Comparison of ENCODE assay signal across 7 cellular contexts in genomic region chr7:23680417-23681405, GRCh38. TPM values are rescaled to one million over a fixed set of nuclear protein-coding genes. Genes with fewer than 3 reads are reported as not detected.
DNase-seq lines count a peak whose midpoint lies in the region; ATAC-seq, FAIRE-seq and TF ChIP-seq lines count a peak whose summit lies in the region.

No MANE protein-coding gene starts in this region.

- H3K4me3 Mint-ChIP-seq in activated T-helper 17 cell treated with anti-CD3 and anti-CD28 coated beads, Interleukin-2, amount 50 U/mL, for 72 hours, result peak overlapping the region; percentile 85
- peak overlapping the region; percentile 86 for H3K4me3 Mint-ChIP-seq in natural killer cell treated with Interleukin-12 subunit alpha and Interleukin-12 subunit beta and Interleukin-15 and Interleukin-18, amount 100 ng/mL, for 72 hours

- DNase-seq in GM18507 (ENCODE audit: extremely low spot score, insufficient read length, low read depth), result no peak
- DNase-seq in NCI-H345 treated with DMSO at 0.1 percent for 48 hours (lab: John Stamatoyannopoulos, UW; ENCODE audit: unreplicated experiment), result peak; percentile 58
- DNase-seq in fibroblast of villous mesenchyme (ENCODE audit: low read depth), result peak; percentile 17
- no peak for DNase-seq in natural killer cell treated with Interleukin-12 subunit alpha and Interleukin-12 subunit beta and Interleukin-15 and Interleukin-18, amount 100 ng/mL, for 72 hours (ENCODE audit: low spot score)
- peak in 44 of 49 donors; percentile 3 to 65 (median 36) for DNase-seq in substantia nigra (lab: John Stamatoyannopoulos, UW)

- no peaks in the 10 kb centered on the region for H3K4me1 Mint-ChIP-seq in activated T-helper 17 cell treated with anti-CD3 and anti-CD28 coated beads, Interleukin-2, amount 50 U/mL, for 72 hours
- H3K4me1 Mint-ChIP-seq in natural killer cell treated with Interleukin-12 subunit alpha and Interleukin-12 subunit beta and Interleukin-15 and Interleukin-18, amount 100 ng/mL, for 72 hours (ENCODE audit: low read depth in 2 of 2), result peaks cover 0 to 8% of the 10 kb centered on the region in 2 donors

- H3K27ac Mint-ChIP-seq in activated T-helper 17 cell treated with anti-CD3 and anti-CD28 coated beads, Interleukin-2, amount 50 U/mL, for 72 hours, result no peak overlapping the region
- H3K27ac Mint-ChIP-seq in natural killer cell treated with Interleukin-12 subunit alpha and Interleukin-12 subunit beta and Interleukin-15 and Interleukin-18, amount 100 ng/mL, for 72 hours, result peak overlapping the region; percentile 14 to 66

- peak overlapping the region; percentile 51 for H3K4me3 ChIP-seq in fibroblast of villous mesenchyme (ENCODE audit: low read depth, low read length)

- H3K36me3 Mint-ChIP-seq in activated T-helper 17 cell treated with anti-CD3 and anti-CD28 coated beads, Interleukin-2, amount 50 U/mL, for 72 hours (ENCODE audit: low read depth), result no peaks in the 10 kb centered on the region
- H3K36me3 Mint-ChIP-seq in natural killer cell treated with Interleukin-12 subunit alpha and Interleukin-12 subunit beta and Interleukin-15 and Interleukin-18, amount 100 ng/mL, for 72 hours, result no peaks in the 10 kb centered on the region

- H3K27me3 Mint-ChIP-seq in activated T-helper 17 cell treated with anti-CD3 and anti-CD28 coated beads, Interleukin-2, amount 50 U/mL, for 72 hours, result no peaks in the 10 kb centered on the region
- peaks cover under 1 to 8% of the 10 kb centered on the region in 2 donors for H3K27me3 Mint-ChIP-seq in natural killer cell treated with Interleukin-12 subunit alpha and Interleukin-12 subunit beta and Interleukin-15 and Interleukin-18, amount 100 ng/mL, for 72 hours

- no peaks in the 10 kb centered on the region for H3K9me3 Mint-ChIP-seq in activated T-helper 17 cell treated with anti-CD3 and anti-CD28 coated beads, Interleukin-2, amount 50 U/mL, for 72 hours
- H3K9me3 Mint-ChIP-seq in natural killer cell treated with Interleukin-12 subunit alpha and Interleukin-12 subunit beta and Interleukin-15 and Interleukin-18, amount 100 ng/mL, for 72 hours, result no peaks in the 10 kb centered on the region

- H3K27ac ChIP-seq in substantia nigra (ENCODE audit: low read depth, low read length, poor library complexity, severe bottlenecking), result peak overlapping the region; percentile 98

- FAIRE-seq in GM18507 (lab: Jason Lieb, UNC), result peak; percentile 67

- ATAC-seq in HG02943 (IDR thresholded peaks at IDR 0.05; ENCODE audit: low read depth, unreplicated experiment), result peak; percentile 46
- ATAC-seq in activated T-helper 17 cell treated with anti-CD3 and anti-CD28 coated beads, Interleukin-2, amount 50 U/mL, for 72 hours (replicated peaks), result peak; percentile 65
- ATAC-seq in natural killer cell treated with Interleukin-12 subunit alpha and Interleukin-12 subunit beta and Interleukin-15 and Interleukin-18, amount 100 ng/mL, for 72 hours, result peak; percentile 44 to 56

- no peak for TF ChIP-seq CTCF in fibroblast of villous mesenchyme (IDR thresholded peaks at IDR 0.05; ENCODE audit: insufficient read depth, low read depth, low read length)

RNA-seq across cellular contexts. Expression of gene FAM221A, which starts 0.7 kb away (rescaled TPM):
- total RNA-seq in activated T-helper 17 cell treated with anti-CD3 and anti-CD28 coated beads, Interleukin-2, amount 50 U/mL, for 72 hours, result 1 to 10 TPM; 5.9 to 8.3 TPM
- total RNA-seq in fibroblast of villous mesenchyme, result 0.43 and 0.64 TPM in 2 replicates
- 10 to 100 TPM in 1 of 2 donors, 1 to 10 TPM in 1; 6.4 to 12.3 TPM for total RNA-seq in natural killer cell treated with Interleukin-12 subunit alpha and Interleukin-12 subunit beta and Interleukin-15 and Interleukin-18, amount 100 ng/mL, for 72 hours

RNA-seq across cellular contexts. Expression of gene STK31, which starts 29.3 kb away (rescaled TPM):
- under 1 TPM; 0.19 to 0.52 TPM for total RNA-seq in activated T-helper 17 cell treated with anti-CD3 and anti-CD28 coated beads, Interleukin-2, amount 50 U/mL, for 72 hours
- not detected in 2 replicates for total RNA-seq in fibroblast of villous mesenchyme
- under 1 TPM; 0.22 to 0.52 TPM for total RNA-seq in natural killer cell treated with Interleukin-12 subunit alpha and Interleukin-12 subunit beta and Interleukin-15 and Interleukin-18, amount 100 ng/mL, for 72 hours

Comparison
In these comparisons a context has a peak if more than half of its experiments do, and no peak if none do; other contexts are left out.
1. DNase-seq: peak in NCI-H345 treated with DMSO at 0.1 percent for 48 hours (single experiment), fibroblast of villous mesenchyme (single experiment) and substantia nigra (44 of 49); none in GM18507 (single experiment) and natural killer cell treated with Interleukin-12 subunit alpha and Interleukin-12 subunit beta and Interleukin-15 and Interleukin-18, amount 100 ng/mL, for 72 hours (single experiment).
2. Peak in every context shown above with its lines, with median percentiles within 50 percentile points of each other: ATAC-seq.